8 cellular contexts compared by ENCODE assay signal in genomic region chr5:131589510-131590348, GRCh38. TPM values are rescaled to one million over a fixed set of nuclear protein-coding genes. Genes with fewer than 3 reads are reported as not detected.
DNase-seq lines count a peak whose midpoint lies in the region; ATAC-seq, FAIRE-seq and TF ChIP-seq lines count a peak whose summit lies in the region.

No MANE protein-coding gene starts in this region.

- H3K27ac ChIP-seq in SU-DHL-6 (ENCODE audit: low read depth, low read length): no peak overlapping the region
- H3K27ac ChIP-seq in mesendoderm (ENCODE audit: low read depth, low read length): no peak overlapping the region

- H3K4me1 ChIP-seq in Loucy (ENCODE audit: insufficient read depth, low read length, poor library complexity, severe bottlenecking) (no peaks in the 10 kb centered on the region), mesendoderm (ENCODE audit: control insufficient read depth, low read depth, low read length) (no peaks in the 10 kb centered on the region)

- ATAC-seq in GM19467 (IDR thresholded peaks at IDR 0.05; ENCODE audit: unreplicated experiment): no peak
- ATAC-seq in HG02981 (IDR thresholded peaks at IDR 0.05; ENCODE audit: unreplicated experiment): no peak

- H3F3A ChIP-seq in Loucy (ENCODE audit: low read depth) (no peaks in the 10 kb centered on the region), SU-DHL-6 (ENCODE audit: insufficient read depth) (peaks cover 19% of the 10 kb centered on the region)

- FAIRE-seq in GM12892 (lab: Jason Lieb, UNC): peak; percentile 91

- TF ChIP-seq POLR2A in GM12892 (IDR thresholded peaks at IDR 0.05; ENCODE audit: low read depth, low read length): no peak

- H3K9me3 ChIP-seq in Loucy (ENCODE audit: insufficient read depth, low read depth, low read length) (no peaks in the 10 kb centered on the region), SU-DHL-6 (ENCODE audit: insufficient read depth, low read length) (no peaks in the 10 kb centered on the region)

- no peak overlapping the region for H3K56ac ChIP-seq in mesendoderm (ENCODE audit: low read length)

- POLR2A ChIA-PET in BJ (lab: Charles Lee): no interaction called here

- no peak overlapping the region for H3K4ac ChIP-seq in mesendoderm (ENCODE audit: low read depth, low read length)

- H3K4me2 ChIP-seq in Loucy (ENCODE audit: low read depth, low read length, poor library complexity, severe bottlenecking): no peak overlapping the region
- H3K4me2 ChIP-seq in SU-DHL-6 (ENCODE audit: low read depth, low read length, poor library complexity, severe bottlenecking): no peak overlapping the region
- H3K4me2 ChIP-seq in mesendoderm (ENCODE audit: low read length): no peak overlapping the region

- no peak overlapping the region for H2AK5ac ChIP-seq in mesendoderm (ENCODE audit: low read length)

- TF ChIP-seq CTCF in BJ (IDR thresholded peaks at IDR 0.05; ENCODE audit: insufficient read depth, low read depth, low read length) (peak; percentile 84), Loucy (conservative IDR thresholded peaks at IDR 0.05; ENCODE audit: low read length) (peak; percentile 68), SU-DHL-6 (IDR thresholded peaks at IDR 0.05; ENCODE audit: insufficient read depth, low read length, poor library complexity, severe bottlenecking) (peak; percentile 65)

- H2BK15ac ChIP-seq in mesendoderm (replicated peaks; ENCODE audit: low read depth): no peak overlapping the region

- H2BK5ac ChIP-seq in mesendoderm (ENCODE audit: low read length): no peak overlapping the region

- no CpG with 5 or more reads among the region's 5 CpGs for WGBS in mesendoderm (ENCODE audit: extremely low coverage, insufficient coverage, low lambda C conversion rate)

- H3K27me3 ChIP-seq in BJ (ENCODE audit: control insufficient read depth, insufficient read depth, low read length): no peaks in the 10 kb centered on the region
- no peaks in the 10 kb centered on the region for H3K27me3 ChIP-seq in Loucy (ENCODE audit: insufficient read depth, low read length, poor library complexity, severe bottlenecking)
- H3K27me3 ChIP-seq in SU-DHL-6 (ENCODE audit: low read length): no peaks in the 10 kb centered on the region
- no peaks in the 10 kb centered on the region for H3K27me3 ChIP-seq in mesendoderm (ENCODE audit: insufficient read depth, low read length, poor library complexity)

- H3K36me3 ChIP-seq in BJ (ENCODE audit: control insufficient read depth, insufficient read depth, low read length) (no peaks in the 10 kb centered on the region), Loucy (ENCODE audit: insufficient read depth, low read length) (no peaks in the 10 kb centered on the region), SU-DHL-6 (ENCODE audit: low read length) (0 out of 2 replicates have a peak, but pooled peaks cover 3% of the 10 kb centered on the region), mesendoderm (ENCODE audit: control insufficient read depth, insufficient read depth, low read length) (no peaks in the 10 kb centered on the region)

- H3K18ac ChIP-seq in mesendoderm (ENCODE audit: low read length): no peak overlapping the region

- H2AFZ ChIP-seq in Loucy (ENCODE audit: low read length) (no peak overlapping the region), SU-DHL-6 (ENCODE audit: low read depth, low read length, severe bottlenecking) (no peak overlapping the region)

- no peak overlapping the region for H4K8ac ChIP-seq in mesendoderm (ENCODE audit: low read depth, low read length)

- H3K79me2 ChIP-seq in Loucy (ENCODE audit: insufficient read depth, low read length) (peaks cover 65% of the 10 kb centered on the region), SU-DHL-6 (ENCODE audit: insufficient read depth, low read length) (peaks cover 84% of the 10 kb centered on the region), mesendoderm (ENCODE audit: control insufficient read depth, insufficient read depth, low read length) (no peaks in the 10 kb centered on the region)

- DNase-seq in BJ (ENCODE audit: low read depth) (no peak), GM12892 (ENCODE audit: insufficient read length) (peak; percentile 10), epidermal melanocyte (ENCODE audit: insufficient read length, low spot score) (peak; percentile 64), mesendoderm (peak; percentile 85)

- H4K20me1 ChIP-seq in Loucy (ENCODE audit: insufficient read depth, low read length, poor library complexity, severe bottlenecking) (peaks cover 5% of the 10 kb centered on the region), SU-DHL-6 (ENCODE audit: low read depth, low read length) (peaks cover 2% of the 10 kb centered on the region; the same call in 1 of the 2 replicates)

- H3K79me1 ChIP-seq in mesendoderm (ENCODE audit: low read length): peaks cover 3% of the 10 kb centered on the region

- H3K4me3 ChIP-seq in BJ (ENCODE audit: low read depth, low read length) (no peak overlapping the region), Loucy (ENCODE audit: low read length, poor library complexity, severe bottlenecking) (no peak overlapping the region), SU-DHL-6 (ENCODE audit: insufficient read depth, low read length, poor library complexity, severe bottlenecking) (no peak overlapping the region), mesendoderm (ENCODE audit: low read length) (no peak overlapping the region)

- no peak overlapping the region for H2BK120ac ChIP-seq in mesendoderm (ENCODE audit: low read depth, low read length)

- no peak overlapping the region for H4K5ac ChIP-seq in mesendoderm (ENCODE audit: low read length)

- H3K9me2 ChIP-seq in Loucy (replicated peaks; ENCODE audit: low read depth, low read length): no peaks in the 10 kb centered on the region
- H3K9me2 ChIP-seq in SU-DHL-6 (replicated peaks; ENCODE audit: insufficient read depth, low read length): no peaks in the 10 kb centered on the region

- no peak overlapping the region for H3K23ac ChIP-seq in mesendoderm (ENCODE audit: low read length)

- H3K9ac ChIP-seq in Loucy (ENCODE audit: low read depth, low read length, poor library complexity, severe bottlenecking) (no peak overlapping the region), SU-DHL-6 (ENCODE audit: low read length) (no peak overlapping the region), mesendoderm (ENCODE audit: low read length) (no peak overlapping the region)

- CTCF ChIA-PET in BJ (lab: Yijun Ruan, JAX): interaction anchor here (0.6 to 9.7 kb wide), 41 partner anchors 8 to 475 kb away, joined by 3 to 199 read pairs (median 4); partner anchors contain the start of genes ACSL6 and IL3

RNA-seq across cellular contexts. Expression of gene RAPGEF6, which starts 45.3 kb away (rescaled TPM):
- polyA plus RNA-seq in BJ (2011; rRNA removed): 6.2 and 10.6 TPM in 2 replicates
- polyA minus RNA-seq in BJ (2011; rRNA and poly(A)+ RNA removed): 13.9 and 14.6 TPM in 2 replicates
- polyA plus RNA-seq in GM12892 (2012; ENCODE audit: missing spikeins): 11.3 TPM
- polyA plus RNA-seq in mesendoderm (2013, experiment 1 of 2): 5.9 TPM
- polyA plus RNA-seq in mesendoderm (2013, experiment 2 of 2): 5.8 TPM
